ENCODE assay signal across 12 cellular contexts in the genomic region with DNA sequence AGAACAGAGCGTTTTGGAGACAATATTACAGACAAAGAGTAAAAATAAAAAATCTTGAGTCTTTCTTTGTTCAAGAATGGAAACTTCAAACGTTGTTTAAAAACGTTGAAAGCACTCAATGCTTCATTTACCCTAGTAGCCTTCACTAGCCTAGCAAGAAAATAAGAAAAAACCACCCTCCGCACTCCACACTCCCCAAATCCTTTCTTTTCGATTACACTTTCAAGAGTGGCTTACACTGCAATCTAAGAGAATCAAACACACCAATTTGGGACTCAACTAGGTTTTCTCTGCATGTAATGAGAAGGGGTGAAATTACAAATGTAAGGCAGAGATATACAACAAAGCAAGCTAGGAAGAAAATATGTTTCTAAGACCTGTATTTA. TPM values are rescaled to one million over a fixed set of nuclear protein-coding genes. Genes with fewer than 3 reads are reported as not detected.
DNase-seq lines count a peak whose midpoint lies in the region; ATAC-seq, FAIRE-seq and TF ChIP-seq lines count a peak whose summit lies in the region.
"Had no signal": no experiment of that assay in that cellular context is flagged by ENCODE, and none has a peak within 500 bp of the region (broad histone marks: within the 10 kb centered on the region; RNA-seq: fewer than 3 reads in every experiment).

No MANE protein-coding gene starts in this region.

- TF ChIP-seq CTCF in left ventricle myocardium inferior (IDR thresholded peaks at IDR 0.05; ENCODE audit: borderline replicate concordance), result no peak
- TF ChIP-seq CTCF in right atrium auricular region (IDR thresholded peaks at IDR 0.05), result no peak
- no peak for TF ChIP-seq CTCF in lower lobe of right lung (IDR thresholded peaks at IDR 0.05)
- TF ChIP-seq CTCF in vagina (IDR thresholded peaks at IDR 0.05), result no peak
- TF ChIP-seq CTCF in HepG2 (CRISPR knock-in tag; IDR thresholded peaks at IDR 0.05), result no peak

- in situ Hi-C loops in HepG2 (cut with HindIII; ENCODE audit: extremely low pct_ligation_motif_present, low pct_unique_long_range_greater_than_20kb), result no loop called here

- peak overlapping the region; percentile 95 for H3K27ac Mint-ChIP-seq in activated T-helper 2 cell treated with anti-CD3 and anti-CD28 coated beads, Interferon-gamma antibody, Interleukin-2, Interleukin-4, amounts not matched to agents 10 μg/mL and 5 μg/mL and 100 μg/mL, durations not matched to agents 14 hours and 24 hours and 36 hours

- no peaks in the 10 kb centered on the region for H4K20me1 ChIP-seq in HepG2 (ENCODE audit: insufficient read depth, low read length)

- no peak for DNase-seq in left ventricle myocardium inferior
- DNase-seq in right atrium auricular region (ENCODE audit: low spot score), result no peak
- DNase-seq in activated T-helper 2 cell treated with anti-CD3 and anti-CD28 coated beads, Interferon-gamma antibody, Interleukin-2, Interleukin-4, amounts not matched to agents 10 μg/mL and 5 μg/mL and 100 μg/mL, durations not matched to agents 14 hours and 24 hours and 36 hours (ENCODE audit: low spot score), result no peak
- DNase-seq in lower lobe of right lung, result no peak
- DNase-seq in vagina (ENCODE audit: extremely low spot score in 2 of 2), result no peak
- DNase-seq in NCI-H2171 (lab: John Stamatoyannopoulos, UW), result no peak
- no peak for DNase-seq in HepG2 (ENCODE audit: low spot score)
- no peak for DNase-seq in NCI-H2107 (lab: John Stamatoyannopoulos, UW)
- DNase-seq: NCI-H2227 treated with DMSO at 0.1 percent for 48 hours; small intestine; stimulated activated naive CD4-positive, alpha-beta T cell treated with Interleukin-2 at 50 U/mL for 16 hours; SW 1271 had no signal

- H3K79me2 ChIP-seq in HepG2 (ENCODE audit: insufficient read depth, low read length), result no peaks in the 10 kb centered on the region

- peaks cover 40% of the 10 kb centered on the region for H3K36me3 Mint-ChIP-seq in activated T-helper 2 cell treated with anti-CD3 and anti-CD28 coated beads, Interferon-gamma antibody, Interleukin-2, Interleukin-4, amounts not matched to agents 10 μg/mL and 5 μg/mL and 100 μg/mL, durations not matched to agents 14 hours and 24 hours and 36 hours (ENCODE audit: low read depth)

- no peak for TF ChIP-seq EP300 in HepG2 (IDR thresholded peaks at IDR 0.05; ENCODE audit: low read depth in 2 of 2, low read length in 2 of 2)
- no peak for TF ChIP-seq EP300 in HepG2 (CRISPR knock-in tag; IDR thresholded peaks at IDR 0.05; ENCODE audit: borderline replicate concordance)

- TF ChIP-seq RAD21 in HepG2 (CRISPR knock-in tag; IDR thresholded peaks at IDR 0.05), result no peak

- H3K4me3 ChIP-seq in left ventricle myocardium inferior (no peak overlapping the region), right atrium auricular region (no peak overlapping the region), lower lobe of right lung (no peak overlapping the region), vagina (no peak overlapping the region), HepG2 (replicated peaks in 1 of 3; ENCODE audit: insufficient read depth in 1 of 3, low read depth in 2 of 3, low read length in 3 of 3) (no peak overlapping the region)

- intact Hi-C loops in left ventricle myocardium inferior (cut with micrococcal nuclease), result loop anchor here (10.0 kb wide), 1 partner anchor 505 kb away; no protein-coding TSS in a partner anchor
- intact Hi-C loops in activated T-helper 2 cell treated with anti-CD3 and anti-CD28 coated beads, Interferon-gamma antibody, Interleukin-2, Interleukin-4, amounts not matched to agents 10 μg/mL and 5 μg/mL and 100 μg/mL, durations not matched to agents 14 hours and 24 hours and 36 hours (cut with micrococcal nuclease), result loop anchor here (5.0 kb wide), 1 partner anchor 33 kb away; no protein-coding TSS in a partner anchor
- intact Hi-C loops in lower lobe of right lung (cut with DNase I), result no loop called here
- intact Hi-C loops in vagina (cut with DNase I), result loop anchor here (10.0 kb wide), 1 partner anchor 115 kb away; no protein-coding TSS in a partner anchor
- intact Hi-C loops in HepG2 (cut with micrococcal nuclease; ENCODE audit: unreplicated experiment), result no loop called here

- POLR2A ChIA-PET in HepG2 (lab: Yijun Ruan, JAX), result no interaction called here

- peaks cover 7% of the 10 kb centered on the region for H3K4me1 ChIP-seq in left ventricle myocardium inferior
- H3K4me1 ChIP-seq in right atrium auricular region, result peaks cover 0 to 7% of the 10 kb centered on the region in 2 donors
- H3K4me1 ChIP-seq in lower lobe of right lung, result no peaks in the 10 kb centered on the region
- H3K4me1 ChIP-seq in vagina, result peaks cover 4% of the 10 kb centered on the region
- no peaks in the 10 kb centered on the region for H3K4me1 ChIP-seq in HepG2 (ENCODE audit: insufficient read depth, low read length)

- H3K4me1 Mint-ChIP-seq in activated T-helper 2 cell treated with anti-CD3 and anti-CD28 coated beads, Interferon-gamma antibody, Interleukin-2, Interleukin-4, amounts not matched to agents 10 μg/mL and 5 μg/mL and 100 μg/mL, durations not matched to agents 14 hours and 24 hours and 36 hours (ENCODE audit: low read depth), result peaks cover 39% of the 10 kb centered on the region

- 23% methylated on average over 5 of the region's 5 CpGs for WGBS in HepG2 (ENCODE audit: low lambda C conversion rate)

- H3K36me3 ChIP-seq in left ventricle myocardium inferior (peaks cover 8% of the 10 kb centered on the region), right atrium auricular region (peaks cover 21% of the 10 kb centered on the region), lower lobe of right lung (peaks cover 6% of the 10 kb centered on the region), vagina (peaks cover 0 to 4% of the 10 kb centered on the region in 2 donors), HepG2 (replicated peaks in 1 of 2; ENCODE audit: control insufficient read depth in 1 of 2, insufficient read depth in 2 of 2, low read length in 2 of 2) (no peaks in the 10 kb centered on the region)

- no peak overlapping the region for H3K9ac ChIP-seq in HepG2 (ENCODE audit: insufficient read depth, low read depth, low read length)

- no peak overlapping the region for H2AFZ ChIP-seq in HepG2 (ENCODE audit: low read length)

- ATAC-seq in lower lobe of right lung (no peak), HepG2 (no peak)

- H3K27me3 ChIP-seq in left ventricle myocardium inferior (ENCODE audit: low read depth) (no peaks in the 10 kb centered on the region), right atrium auricular region (no peaks in the 10 kb centered on the region), lower lobe of right lung (ENCODE audit: low read depth) (no peaks in the 10 kb centered on the region), vagina (no peaks in the 10 kb centered on the region), HepG2 (ENCODE audit: control insufficient read depth in 1 of 2, insufficient read depth in 2 of 2, low read length in 2 of 2) (peaks cover 0 to 11% of the 10 kb centered on the region in 2 experiments; a peak in 4 of 5 replicates)

- no peaks in the 10 kb centered on the region for H3K27me3 Mint-ChIP-seq in activated T-helper 2 cell treated with anti-CD3 and anti-CD28 coated beads, Interferon-gamma antibody, Interleukin-2, Interleukin-4, amounts not matched to agents 10 μg/mL and 5 μg/mL and 100 μg/mL, durations not matched to agents 14 hours and 24 hours and 36 hours (ENCODE audit: low read depth)

- no peaks in the 10 kb centered on the region for H3K9me3 Mint-ChIP-seq in activated T-helper 2 cell treated with anti-CD3 and anti-CD28 coated beads, Interferon-gamma antibody, Interleukin-2, Interleukin-4, amounts not matched to agents 10 μg/mL and 5 μg/mL and 100 μg/mL, durations not matched to agents 14 hours and 24 hours and 36 hours

- no peak for FAIRE-seq in HepG2 (lab: Jason Lieb, UNC)
- FAIRE-seq: small intestine had no signal

- TF ChIP-seq POLR2A in vagina (IDR thresholded peaks at IDR 0.05), result no peak
- TF ChIP-seq POLR2A in HepG2 (IDR thresholded peaks at IDR 0.05; ENCODE audit: insufficient read depth in 1 of 2, low read depth in 2 of 2, low read length in 2 of 2), result no peak

- H3K27ac ChIP-seq in left ventricle myocardium inferior (replicated peaks) (peak overlapping the region; percentile 94), right atrium auricular region (peak overlapping the region in 1 of 2 donors; percentile 87), lower lobe of right lung (peak overlapping the region; percentile 64), vagina (peak overlapping the region; percentile 92), HepG2 (ENCODE audit: extremely low read length, insufficient read depth, low read length) (no peak overlapping the region)

- peak overlapping the region; percentile 84 for H3K4me3 Mint-ChIP-seq in activated T-helper 2 cell treated with anti-CD3 and anti-CD28 coated beads, Interferon-gamma antibody, Interleukin-2, Interleukin-4, amounts not matched to agents 10 μg/mL and 5 μg/mL and 100 μg/mL, durations not matched to agents 14 hours and 24 hours and 36 hours (ENCODE audit: low read depth)

- no TSS peak for BruUV-seq in HepG2 (replicated peaks; lab: Mats Ljungman, UMichigan)

- CTCF ChIA-PET in HepG2 (lab: Yijun Ruan, JAX; ENCODE audit: low intra/inter-chr PET ratio, low total read pairs), result no interaction called here

- no peak overlapping the region for H3K4me2 ChIP-seq in HepG2 (ENCODE audit: low read depth, low read length)

- H3K9me3 ChIP-seq in left ventricle myocardium inferior (replicated peaks) (no peaks in the 10 kb centered on the region), right atrium auricular region (peaks cover 0 to 3% of the 10 kb centered on the region in 2 donors), lower lobe of right lung (no peaks in the 10 kb centered on the region), vagina (no peaks in the 10 kb centered on the region), HepG2 (ENCODE audit: low read length) (no peaks in the 10 kb centered on the region)

RNA-seq across cellular contexts. Expression of a gene that starts 4.7 kb away (rescaled TPM):
- total RNA-seq in left ventricle myocardium inferior (955 TPM), right atrium auricular region (1,000 to 10,000 TPM; 1,780 to 2,397 TPM), lower lobe of right lung (4,922 TPM), vagina (3,119 TPM), HepG2 (2016; rRNA removed; fragmentation: Illumina TruSeq; extraction: Trizol) (10.5 and 15.9 TPM in 2 replicates)
- total RNA-seq in activated T-helper 2 cell treated with anti-CD3 and anti-CD28 coated beads, Interferon-gamma antibody, Interleukin-2, Interleukin-4, amounts not matched to agents 10 μg/mL and 5 μg/mL and 100 μg/mL, durations not matched to agents 14 hours and 24 hours and 36 hours, result 7,759 and 7,983 TPM in 2 replicates
- 6.0 and 6.1 TPM in 2 replicates for total RNA-seq in HepG2 (2016; cell fraction: cytosol; rRNA removed; fragmentation: Illumina TruSeq; extraction: Trizol; ENCODE audit: low read depth)
- total RNA-seq in HepG2 (2016; cell fraction: insoluble cytoplasmic fraction; rRNA removed; fragmentation: Illumina TruSeq; extraction: Trizol), result 13.6 and 19.1 TPM in 2 replicates
- total RNA-seq in HepG2 (2016; cell fraction: membrane; rRNA removed; fragmentation: Illumina TruSeq; extraction: Trizol), result 8.9 and 9.5 TPM in 2 replicates
- 4.1 and 5.6 TPM in 2 replicates for total RNA-seq in HepG2 (2016; cell fraction: nucleus; rRNA removed; fragmentation: Illumina TruSeq; extraction: Trizol)
- polyA plus RNA-seq in HepG2 (2011; rRNA removed), result 29.6 and 50.7 TPM in 2 replicates
- 16.3 and 38.0 TPM in 2 replicates for polyA plus RNA-seq in HepG2 (2011; cell fraction: cytosol; rRNA removed)
- polyA plus RNA-seq in HepG2 (2011; cell fraction: nucleus; rRNA removed), result 3.7 and 8.2 TPM in 2 replicates
- polyA plus RNA-seq in HepG2 (2012), result 14.4 and 69.9 TPM in 2 replicates
- polyA plus RNA-seq in HepG2 (2016; cell fraction: cytosol; fragmentation: Illumina TruSeq; extraction: Trizol; ENCODE audit: low read depth), result 5.4 and 6.7 TPM in 2 replicates
- polyA plus RNA-seq in HepG2 (2016; cell fraction: insoluble cytoplasmic fraction; fragmentation: Illumina TruSeq; extraction: Trizol; ENCODE audit: low read depth), result 17.5 and 21.0 TPM in 2 replicates
- polyA plus RNA-seq in HepG2 (2016; cell fraction: membrane; fragmentation: Illumina TruSeq; extraction: Trizol; ENCODE audit: low read depth), result 6.6 and 8.1 TPM in 2 replicates
- polyA plus RNA-seq in HepG2 (2016; cell fraction: nucleus; fragmentation: Illumina TruSeq; extraction: Trizol; ENCODE audit: insufficient read depth, low read depth), result 7.5 and 7.7 TPM in 2 replicates
- polyA minus RNA-seq in HepG2 (2011; rRNA and poly(A)+ RNA removed; ENCODE audit: low replicate concordance), result 10.0 and 228 TPM in 2 replicates
- 14.2 and 18.9 TPM in 2 replicates for polyA minus RNA-seq in HepG2 (2011; cell fraction: cytosol; rRNA and poly(A)+ RNA removed)
- 7.5 and 12.3 TPM in 2 replicates for polyA minus RNA-seq in HepG2 (2011; cell fraction: nucleus; rRNA and poly(A)+ RNA removed)

Comparison
In these comparisons a context has a peak if more than half of its experiments do, and no peak if none do; other contexts are left out.
1. RNA of a gene that starts 4.7 kb away (total RNA-seq): 7,759 to 7,983 TPM in activated T-helper 2 cell treated with anti-CD3 and anti-CD28 coated beads, Interferon-gamma antibody, Interleukin-2, Interleukin-4, amounts not matched to agents 10 μg/mL and 5 μg/mL and 100 μg/mL, durations not matched to agents 14 hours and 24 hours and 36 hours, 4,922 TPM in lower lobe of right lung (single experiment), 3,119 TPM in vagina (single experiment), 1,780 to 2,397 TPM in right atrium auricular region and 955 TPM in left ventricle myocardium inferior (single experiment); 4.1 to 19.1 TPM in HepG2; every median in the first group is over 10 times any median in the second.
2. intact Hi-C loops: an anchor here in left ventricle myocardium inferior (10.0 kb wide), activated T-helper 2 cell treated with anti-CD3 and anti-CD28 coated beads, Interferon-gamma antibody, Interleukin-2, Interleukin-4, amounts not matched to agents 10 μg/mL and 5 μg/mL and 100 μg/mL, durations not matched to agents 14 hours and 24 hours and 36 hours (5.0 kb wide) and vagina (10.0 kb wide); none called in lower lobe of right lung and HepG2.